Comparison of ENCODE assay signal across 21 cellular contexts in the genomic region with DNA sequence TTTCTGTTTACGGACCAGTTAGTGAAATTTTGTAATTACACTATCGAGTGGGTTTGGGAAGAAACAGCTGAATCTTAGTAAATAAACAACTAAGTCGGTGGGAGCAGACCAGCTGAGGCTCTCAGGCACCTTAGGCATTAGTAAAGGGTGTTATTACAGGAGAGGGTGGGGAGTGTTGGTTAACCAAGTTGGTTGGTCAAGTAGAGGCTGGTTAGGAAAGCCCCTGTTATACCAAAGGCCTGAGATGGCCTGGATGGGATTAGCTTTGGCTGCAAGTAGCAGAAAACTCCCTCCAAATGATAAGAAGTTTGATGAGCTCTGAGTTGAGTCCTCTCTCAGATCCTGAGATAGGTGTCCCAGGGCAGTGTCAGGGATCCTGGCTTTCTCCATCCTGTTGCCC.
A peak's percentile ranks its signal among the peaks of the same experiment; 100 is the strongest.
DNase-seq lines count a peak whose midpoint lies in the region; ATAC-seq, FAIRE-seq and TF ChIP-seq lines count a peak whose summit lies in the region.
"Had no signal": no experiment of that assay in that cellular context is flagged by ENCODE, and none has a peak within 500 bp of the region (broad histone marks: within the 10 kb centered on the region; RNA-seq: fewer than 3 reads in every experiment).

No MANE protein-coding gene starts in this region.

- no peak for TF ChIP-seq EP300 in K562 (IDR thresholded peaks at IDR 0.05; ENCODE audit: low read length)

- peaks cover 94% of the 10 kb centered on the region for H3K79me2 ChIP-seq in K562 (ENCODE audit: control insufficient read depth, insufficient read depth, low read length)

- no peak for TF ChIP-seq RAD21 in K562 (CRISPR knock-in tag; conservative IDR thresholded peaks at IDR 0.05 in 1 of 2, IDR thresholded peaks at IDR 0.05 in 1 of 2)

- H3K9me3 ChIP-seq in right atrium auricular region (no peaks in the 10 kb centered on the region), K562 (replicated peaks; ENCODE audit: control insufficient read depth, insufficient read depth, low read depth, low read length) (no peaks in the 10 kb centered on the region), gastrocnemius medialis (no peaks in the 10 kb centered on the region), BE2C (no peaks in the 10 kb centered on the region)
- H3K9me3 ChIP-seq: A549, SJCRH30 had no signal

- peak overlapping the region in 1 of 2 experiments; percentile 14; a peak in 1 of 4 replicates for H3K9ac ChIP-seq in K562 (ENCODE audit: insufficient read depth in 1 of 2, low read depth in 2 of 2, low read length in 2 of 2)
- H3K9ac ChIP-seq: GM23248 had no signal

- POLR2A ChIA-PET in K562 (lab: Yijun Ruan, JAX) = interaction anchor here (0.6 to 1.4 kb wide), 5 partner anchors 9 to 171 kb away, joined by 3 to 5 read pairs (median 3); no protein-coding TSS in a partner anchor

- H3K9me1 ChIP-seq in K562 (ENCODE audit: control insufficient read depth, insufficient read depth, low read length) = peaks cover 3% of the 10 kb centered on the region

- H3K36me3 ChIP-seq in right atrium auricular region (no peaks in the 10 kb centered on the region), K562 (ENCODE audit: control insufficient read depth, insufficient read depth, low read length) (peaks cover 23% of the 10 kb centered on the region; the same call in 2 of the 3 replicates), gastrocnemius medialis (no peaks in the 10 kb centered on the region), BE2C (no peaks in the 10 kb centered on the region)
- H3K36me3 ChIP-seq: SJCRH30 had no signal

- ATAC-seq in K562 (no peak; the same call in 2 of the 3 replicates), gastrocnemius medialis (no peak), GM18520 (IDR thresholded peaks at IDR 0.05; ENCODE audit: unreplicated experiment) (no peak)
- ATAC-seq: A549, HCT116 had no signal

- peaks cover 22% of the 10 kb centered on the region; the same call in 1 of the 2 replicates for H4K20me1 ChIP-seq in K562 (replicated peaks; ENCODE audit: control insufficient read depth, insufficient read depth, low read length)

- WGBS in K562 (ENCODE audit: insufficient coverage, low coverage, missing lambda C conversion rate) = 47% methylated on average over 3 of the region's 3 CpGs

- FAIRE-seq in K562 (lab: Jason Lieb, UNC) = no peak
- FAIRE-seq: A549, GM12892 had no signal

- H3K4me2 ChIP-seq in K562 (ENCODE audit: insufficient read depth, low read length) = no peak overlapping the region; the same call in 1 of the 2 replicates
- H3K4me2 ChIP-seq: A549 had no signal

- no TSS peak for BruUV-seq in K562 (replicated peaks; lab: Mats Ljungman, UMichigan)

- peak overlapping the region; percentile 67 to 72 for H3K27ac ChIP-seq in right atrium auricular region
- peak overlapping the region; percentile 58; the same call in 1 of the 3 replicates for H3K27ac ChIP-seq in K562 (ENCODE audit: extremely low read depth, low read depth, low read length)
- H3K27ac ChIP-seq in gastrocnemius medialis = peak overlapping the region; percentile 79 to 98 (median 96)
- H3K27ac ChIP-seq: A549, GM23248, SJCRH30 had no signal

- in situ Hi-C loops in K562 (cut with MboI) (no loop called here), gastrocnemius medialis (cut with MboI; ENCODE audit: low sequenced_read_pairs in 4 of 4) (loop anchor here in 1 of 4 donors (10.0 kb wide), 1 partner anchor 77 kb away; a partner anchor contains a TSS)

- H2AFZ ChIP-seq in K562 (ENCODE audit: low read depth, low read length) = no peak overlapping the region
- H2AFZ ChIP-seq: GM23248 had no signal

- TF ChIP-seq CTCF in right atrium auricular region (IDR thresholded peaks at IDR 0.05) (no peak), K562 (IDR thresholded peaks at IDR 0.05 in 2 of 3, conservative IDR thresholded peaks at IDR 0.05 in 1 of 3; ENCODE audit: insufficient read depth in 2 of 3, low read depth in 1 of 3, low read length in 3 of 3) (no peak), gastrocnemius medialis (IDR thresholded peaks at IDR 0.05 in 4 of 5, conservative IDR thresholded peaks at IDR 0.05 in 1 of 5) (no peak), BE2C (IDR thresholded peaks at IDR 0.05; ENCODE audit: low read depth, low read length) (no peak)

- peaks cover 0 to 53% of the 10 kb centered on the region in 2 donors for H3K4me1 ChIP-seq in right atrium auricular region
- peaks cover 37 to 57% of the 10 kb centered on the region in 2 experiments for H3K4me1 ChIP-seq in K562 (replicated peaks in 1 of 2; ENCODE audit: control insufficient read depth in 2 of 2, insufficient read depth in 2 of 2, low read length in 2 of 2)
- H3K4me1 ChIP-seq in gastrocnemius medialis = peaks cover 67 to 69% of the 10 kb centered on the region in 2 donors
- no peaks in the 10 kb centered on the region; the same call in 1 of the 2 replicates for H3K4me1 ChIP-seq in BE2C

- H3K27me3 ChIP-seq in right atrium auricular region (no peaks in the 10 kb centered on the region), K562 (ENCODE audit: control insufficient read depth in 2 of 2, insufficient read depth in 2 of 2, low read length in 2 of 2) (no peaks in the 10 kb centered on the region), gastrocnemius medialis (no peaks in the 10 kb centered on the region), BE2C (no peaks in the 10 kb centered on the region)
- H3K27me3 ChIP-seq: SJCRH30 had no signal

- no peak overlapping the region for H3K4me3 ChIP-seq in right atrium auricular region
- no peak overlapping the region for H3K4me3 ChIP-seq in K562
- no peak overlapping the region for H3K4me3 ChIP-seq in gastrocnemius medialis
- no peak overlapping the region for H3K4me3 ChIP-seq in BE2C (ENCODE audit: low read depth, low read length)
- H3K4me3 ChIP-seq: A549, GM23248, SJCRH30 had no signal

- TF ChIP-seq POLR2A in K562 (conservative IDR thresholded peaks at IDR 0.05) (no peak), gastrocnemius medialis (IDR thresholded peaks at IDR 0.05) (no peak)

- intact Hi-C loops in cardiac septum (cut with DNase I) = no loop called here
- intact Hi-C loops in K562 (cut with micrococcal nuclease) = loop anchor here (5.0 kb wide), 1 partner anchor 79 kb away; a partner anchor contains a TSS
- intact Hi-C loops in gastrocnemius medialis (cut with DNase I; ENCODE audit: low total_unique reads) = no loop called here

- DNase-seq in right atrium auricular region (ENCODE audit: low spot score) (no peak), cardiac septum (ENCODE audit: low spot score) (no peak), K562 (ENCODE audit: extremely low read depth in 1 of 4, low spot score in 3 of 4) (no peak), gastrocnemius medialis (no peak), RKO (ENCODE audit: low spot score) (no peak), BE2C (no peak), T-helper 9 cell (no peak)
- DNase-seq: C1 segment of cervical spinal cord; GDM1; GM23248; NCI-H1436 treated with DMSO at 0.1 percent for 48 hours; NCI-H2029 treated with DMSO at 0.1 percent for 48 hours; NCI-H2171 treated with DMSO at 0.1 percent for 48 hours; NCI-H446 treated with DMSO at 0.1 percent for 48 hours; NK-92 treated with Interleukin-12 subunit alpha and Interleukin-12 subunit beta, amount 100 ng/mL, for 24 hours; RPMI8226; SJCRH30 had no signal

- CTCF ChIA-PET in K562 (lab: Yijun Ruan, JAX; ENCODE audit: low intra/inter-chr PET ratio) = no interaction called here

TF ChIP-seq in K562, 482 proteins besides CTCF, POLR2A, EP300 and RAD21:
- TF ChIP-seq, protein P1, sequence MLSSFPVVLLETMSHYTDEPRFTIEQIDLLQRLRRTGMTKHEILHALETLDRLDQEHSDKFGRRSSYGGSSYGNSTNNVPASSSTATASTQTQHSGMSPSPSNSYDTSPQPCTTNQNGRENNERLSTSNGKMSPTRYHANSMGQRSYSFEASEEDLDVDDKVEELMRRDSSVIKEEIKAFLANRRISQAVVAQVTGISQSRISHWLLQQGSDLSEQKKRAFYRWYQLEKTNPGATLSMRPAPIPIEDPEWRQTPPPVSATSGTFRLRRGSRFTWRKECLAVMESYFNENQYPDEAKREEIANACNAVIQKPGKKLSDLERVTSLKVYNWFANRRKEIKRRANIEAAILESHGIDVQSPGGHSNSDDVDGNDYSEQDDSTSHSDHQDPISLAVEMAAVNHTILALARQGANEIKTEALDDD (IDR thresholded peaks at IDR 0.05) = 0 out of 2 replicates have a peak, but pooled peaks have one; percentile 7
- TF ChIP-seq, protein P2, sequence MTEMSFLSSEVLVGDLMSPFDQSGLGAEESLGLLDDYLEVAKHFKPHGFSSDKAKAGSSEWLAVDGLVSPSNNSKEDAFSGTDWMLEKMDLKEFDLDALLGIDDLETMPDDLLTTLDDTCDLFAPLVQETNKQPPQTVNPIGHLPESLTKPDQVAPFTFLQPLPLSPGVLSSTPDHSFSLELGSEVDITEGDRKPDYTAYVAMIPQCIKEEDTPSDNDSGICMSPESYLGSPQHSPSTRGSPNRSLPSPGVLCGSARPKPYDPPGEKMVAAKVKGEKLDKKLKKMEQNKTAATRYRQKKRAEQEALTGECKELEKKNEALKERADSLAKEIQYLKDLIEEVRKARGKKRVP (CRISPR knock-in tag; IDR thresholded peaks at IDR 0.05) = no peak
- TF ChIP-seq, protein P3, sequence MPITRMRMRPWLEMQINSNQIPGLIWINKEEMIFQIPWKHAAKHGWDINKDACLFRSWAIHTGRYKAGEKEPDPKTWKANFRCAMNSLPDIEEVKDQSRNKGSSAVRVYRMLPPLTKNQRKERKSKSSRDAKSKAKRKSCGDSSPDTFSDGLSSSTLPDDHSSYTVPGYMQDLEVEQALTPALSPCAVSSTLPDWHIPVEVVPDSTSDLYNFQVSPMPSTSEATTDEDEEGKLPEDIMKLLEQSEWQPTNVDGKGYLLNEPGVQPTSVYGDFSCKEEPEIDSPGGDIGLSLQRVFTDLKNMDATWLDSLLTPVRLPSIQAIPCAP (CRISPR knock-in tag; IDR thresholded peaks at IDR 0.05; ENCODE audit: borderline replicate concordance) = no peak
